ENCODE assay signal across 35 cellular contexts in the genomic region with DNA sequence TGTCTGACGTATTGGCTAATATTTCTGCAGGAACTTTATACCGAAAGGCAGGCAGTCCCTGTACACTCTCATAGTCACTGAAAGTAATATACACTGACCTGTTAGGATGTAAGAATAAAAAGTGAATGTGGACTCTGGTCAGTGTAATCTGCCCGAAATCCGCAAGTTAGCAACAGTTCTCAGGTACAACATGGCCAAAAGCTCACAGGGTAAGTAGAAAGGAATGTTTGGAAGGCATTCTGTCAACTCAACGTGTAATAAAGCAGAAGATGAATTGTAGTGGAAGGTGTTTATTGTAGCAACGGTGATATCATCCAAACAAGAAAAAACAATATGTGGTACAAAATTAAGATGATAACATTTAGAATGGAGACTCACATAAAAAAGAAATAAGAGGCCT.
"Had no signal": no experiment of that assay in that cellular context is flagged by ENCODE, and none has a peak within 500 bp of the region (broad histone marks: within the 10 kb centered on the region; RNA-seq: fewer than 3 reads in every experiment).

No MANE protein-coding gene starts in this region.

- H3K27me3 ChIP-seq: MG63 had no signal

- DNase-seq: Karpas-422, Kasumi-1, KBM-7, KG1, MG63, MM.1S, MV-4-11, NCI-H1048, NCI-H1092, NCI-H1092 treated with DMSO at 0.1 percent for 48 hours, NCI-H1105, NCI-H1105 treated with DMSO at 0.1 percent for 48 hours, NCI-H1417, NCI-H1417 treated with DMSO at 0.1 percent for 48 hours, NCI-H1436, NCI-H1436 treated with DMSO at 0.1 percent for 48 hours, NCI-H146, NCI-H1694, NCI-H1694 treated with DMSO at 0.1 percent for 48 hours, NCI-H187, NCI-H187 treated with DMSO at 0.1 percent for 48 hours, NCI-H1930, NCI-H2029, NCI-H2029 treated with DMSO at 0.1 percent for 48 hours, NCI-H2081, NCI-H2081 treated with DMSO at 0.1 percent for 48 hours, NCI-H2107, NCI-H2171, NCI-H2171 treated with DMSO at 0.1 percent for 48 hours, NCI-H2227 treated with DMSO at 0.1 percent for 48 hours, NCI-H226, NCI-H345, NCI-H446, NCI-H446 treated with DMSO at 0.1 percent for 48 hours had no signal

- H3K4me2 ChIP-seq: KMS-11 had no signal

- H3K9me3 ChIP-seq: MG63 had no signal

- H3K9ac ChIP-seq: KMS-11 had no signal

- H3K27ac ChIP-seq: KMS-11 had no signal

- H3K4me3 ChIP-seq: MG63 had no signal
